ENCODE assay signal across 21 cellular contexts in the genomic region with DNA sequence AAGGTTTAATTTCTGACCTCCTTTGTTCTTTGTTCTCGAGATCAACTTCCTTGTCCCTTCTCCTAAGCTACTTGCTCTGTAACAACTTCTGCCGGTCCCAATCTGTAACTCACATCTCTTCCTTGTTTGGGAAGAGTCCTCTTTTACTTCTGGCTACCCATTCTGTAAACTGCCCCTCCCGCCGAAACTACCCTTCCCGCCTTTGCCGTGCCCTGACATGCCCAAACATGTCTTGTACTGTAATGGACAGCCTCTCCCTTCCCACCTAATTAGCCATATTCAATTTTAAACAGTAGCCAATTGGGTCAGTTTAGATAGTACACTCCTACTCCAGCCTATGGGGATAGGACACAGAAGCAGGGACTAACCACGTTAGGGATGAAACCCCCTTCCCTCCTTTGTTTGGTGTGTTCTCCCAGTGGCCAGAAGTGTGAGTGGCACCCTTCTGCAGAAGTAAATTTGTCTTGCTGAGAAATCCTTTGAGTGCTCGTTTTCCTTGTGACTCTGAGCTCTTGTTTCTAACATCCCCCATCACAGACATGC. TPM values are rescaled to one million over a fixed set of nuclear protein-coding genes. Genes with fewer than 3 reads are reported as not detected.
A peak's percentile ranks its signal among the peaks of the same experiment; 100 is the strongest.
DNase-seq lines count a peak whose midpoint lies in the region; FAIRE-seq lines count a peak whose summit lies in the region.
"Had no signal": no experiment of that assay in that cellular context is flagged by ENCODE, and none has a peak within 500 bp of the region (broad histone marks: within the 10 kb centered on the region; RNA-seq: fewer than 3 reads in every experiment).

No MANE protein-coding gene starts in this region.

- H3K36me3 Mint-ChIP-seq in dendritic cell treated with granulocyte-macrophage colony-stimulating factor and Interleukin-4, amounts not matched to agents 40 ng/mL and 50 ng/mL, for 4 days (ENCODE audit: low read depth): no peaks in the 10 kb centered on the region

- H3K9me3 Mint-ChIP-seq in dendritic cell treated with granulocyte-macrophage colony-stimulating factor and Interleukin-4, amounts not matched to agents 40 ng/mL and 50 ng/mL, for 4 days: peaks cover 15% of the 10 kb centered on the region

- H4K20me1 ChIP-seq in Karpas-422 (ENCODE audit: insufficient read depth, low read depth, low read length): no peaks in the 10 kb centered on the region

- no peaks in the 10 kb centered on the region for H3K79me2 ChIP-seq in Karpas-422 (ENCODE audit: low read length)

- no peaks in the 10 kb centered on the region for H3K9me2 ChIP-seq in Karpas-422 (replicated peaks; ENCODE audit: insufficient read depth, low read length)

- peaks cover 1% of the 10 kb centered on the region for H3K27me3 Mint-ChIP-seq in dendritic cell treated with granulocyte-macrophage colony-stimulating factor and Interleukin-4, amounts not matched to agents 40 ng/mL and 50 ng/mL, for 4 days
- H3K27me3 Mint-ChIP-seq: CD4-positive, alpha-beta T cell had no signal

- peaks cover 7% of the 10 kb centered on the region for H3K4me1 Mint-ChIP-seq in dendritic cell treated with granulocyte-macrophage colony-stimulating factor and Interleukin-4, amounts not matched to agents 40 ng/mL and 50 ng/mL, for 4 days (ENCODE audit: low read depth)

- H3K9ac ChIP-seq in Karpas-422 (ENCODE audit: low read length): no peak overlapping the region

- H3K4me3 Mint-ChIP-seq in dendritic cell treated with granulocyte-macrophage colony-stimulating factor and Interleukin-4, amounts not matched to agents 40 ng/mL and 50 ng/mL, for 4 days: no peak overlapping the region
- H3K4me3 Mint-ChIP-seq: CD4-positive, alpha-beta T cell had no signal

- no peaks in the 10 kb centered on the region for H3K27me3 ChIP-seq in Karpas-422 (ENCODE audit: low read length)
- H3K27me3 ChIP-seq: brain microvascular endothelial cell, colonic mucosa, left lung, suprapubic skin, vagina had no signal

- H2AFZ ChIP-seq in Karpas-422 (ENCODE audit: low read length): no peak overlapping the region

- H3K4me3 ChIP-seq in mesodermal cell (ENCODE audit: extremely low read depth, insufficient read depth, low read length, poor library complexity, severe bottlenecking): no peak overlapping the region
- no peak overlapping the region for H3K4me3 ChIP-seq in Karpas-422 (ENCODE audit: low read length)
- H3K4me3 ChIP-seq: colonic mucosa, left lung, prostate gland, suprapubic skin, vagina had no signal

- WGBS in mesodermal cell (ENCODE audit: insufficient coverage in 2 of 2), 2 experiments: 85 to 89% methylated on average over 3 to 7 of the region's 8 CpGs

- H3K27ac ChIP-seq in mesodermal cell (ENCODE audit: low read depth, low read length, severe bottlenecking): peak overlapping the region; percentile 23
- no peak overlapping the region for H3K27ac ChIP-seq in Karpas-422 (ENCODE audit: low read length)
- H3K27ac ChIP-seq: brain microvascular endothelial cell, colonic mucosa, left lung, prostate gland, suprapubic skin, vagina had no signal

- H3K4me1 ChIP-seq in mesodermal cell (ENCODE audit: control insufficient read depth, insufficient read depth, low read length, poor library complexity, severe bottlenecking) (no peaks in the 10 kb centered on the region), Karpas-422 (ENCODE audit: low read length) (no peaks in the 10 kb centered on the region)
- H3K4me1 ChIP-seq: colonic mucosa, left lung, prostate gland, suprapubic skin, vagina had no signal

- H3K27ac Mint-ChIP-seq in dendritic cell treated with granulocyte-macrophage colony-stimulating factor and Interleukin-4, amounts not matched to agents 40 ng/mL and 50 ng/mL, for 4 days: peak overlapping the region; percentile 14
- H3K27ac Mint-ChIP-seq: CD4-positive, alpha-beta T cell had no signal

- H3K9me3 ChIP-seq in mesodermal cell (ENCODE audit: control insufficient read depth, low read length): peaks cover 11% of the 10 kb centered on the region
- no peaks in the 10 kb centered on the region for H3K9me3 ChIP-seq in Karpas-422 (ENCODE audit: low read length)
- H3K9me3 ChIP-seq: colonic mucosa, left lung, prostate gland, suprapubic skin, vagina had no signal

- no peaks in the 10 kb centered on the region for H3K36me3 ChIP-seq in mesodermal cell (ENCODE audit: control insufficient read depth, insufficient read depth, low read length)
- H3K36me3 ChIP-seq in Karpas-422 (ENCODE audit: insufficient read depth, low read length): no peaks in the 10 kb centered on the region
- H3K36me3 ChIP-seq: brain microvascular endothelial cell, colonic mucosa, left lung, prostate gland, suprapubic skin, vagina had no signal

- peak; percentile 27 for DNase-seq in HT-29 (ENCODE audit: low spot score)
- peak; percentile 20 for DNase-seq in NCI-H69 (lab: John Stamatoyannopoulos, UW)
- DNase-seq in Karpas-422: no peak
- no peak for DNase-seq in HuH-7 (ENCODE audit: low spot score)
- DNase-seq in RCC 7860 (ENCODE audit: low spot score): no peak
- DNase-seq: activated CD8-positive, alpha-beta memory T cell treated with anti-CD3 and anti-CD28 coated beads, Interleukin-2, amount 50 U/mL, for 4 hours; brain microvascular endothelial cell; CD4-positive, alpha-beta T cell; colonic mucosa; DMS 273 treated with DMSO at 0.1 percent for 48 hours; H7; left lung; NCI-H1092; NCI-H1930; NCI-H446; stimulated activated CD4-positive, alpha-beta T cell treated with anti-CD3 and anti-CD28 coated beads, Interleukin-1b, Interleukin-23, amount 100 ng/mL, for 48 hours had no signal

- no peak overlapping the region for H3K4me2 ChIP-seq in Karpas-422 (ENCODE audit: low read depth, low read length, poor library complexity, severe bottlenecking)

- FAIRE-seq in RCC 7860 (lab: Jason Lieb, UNC): no peak

- intact Hi-C loops in dendritic cell treated with granulocyte-macrophage colony-stimulating factor and Interleukin-4, amounts not matched to agents 40 ng/mL and 50 ng/mL, for 4 days (cut with micrococcal nuclease): no loop called here

RNA-seq across cellular contexts. Expression of gene SACS, which starts 34.2 kb away (rescaled TPM):
- total RNA-seq in HT-29 (2014; rRNA removed; shearing (Covaris generic)): 17.7 and 19.7 TPM in 2 replicates
- 25.5 TPM for polyA plus RNA-seq in mesodermal cell (2013, experiment 1 of 2)
- 19.2 TPM for polyA plus RNA-seq in mesodermal cell (2013, experiment 2 of 2)
- total RNA-seq in Karpas-422 (2014; rRNA removed; shearing (Covaris generic); ENCODE audit: low replicate concordance): 32.7 and 37.5 TPM in 2 replicates

Comparison
In these comparisons a context has a peak if more than half of its experiments do, and no peak if none do; other contexts are left out.
1. DNase-seq: peak in HT-29 (single experiment) and NCI-H69 (single experiment); none in Karpas-422 (single experiment), HuH-7 (single experiment) and RCC 7860 (single experiment).